ENCODE assay signal across 8 cellular contexts in the genomic region with DNA sequence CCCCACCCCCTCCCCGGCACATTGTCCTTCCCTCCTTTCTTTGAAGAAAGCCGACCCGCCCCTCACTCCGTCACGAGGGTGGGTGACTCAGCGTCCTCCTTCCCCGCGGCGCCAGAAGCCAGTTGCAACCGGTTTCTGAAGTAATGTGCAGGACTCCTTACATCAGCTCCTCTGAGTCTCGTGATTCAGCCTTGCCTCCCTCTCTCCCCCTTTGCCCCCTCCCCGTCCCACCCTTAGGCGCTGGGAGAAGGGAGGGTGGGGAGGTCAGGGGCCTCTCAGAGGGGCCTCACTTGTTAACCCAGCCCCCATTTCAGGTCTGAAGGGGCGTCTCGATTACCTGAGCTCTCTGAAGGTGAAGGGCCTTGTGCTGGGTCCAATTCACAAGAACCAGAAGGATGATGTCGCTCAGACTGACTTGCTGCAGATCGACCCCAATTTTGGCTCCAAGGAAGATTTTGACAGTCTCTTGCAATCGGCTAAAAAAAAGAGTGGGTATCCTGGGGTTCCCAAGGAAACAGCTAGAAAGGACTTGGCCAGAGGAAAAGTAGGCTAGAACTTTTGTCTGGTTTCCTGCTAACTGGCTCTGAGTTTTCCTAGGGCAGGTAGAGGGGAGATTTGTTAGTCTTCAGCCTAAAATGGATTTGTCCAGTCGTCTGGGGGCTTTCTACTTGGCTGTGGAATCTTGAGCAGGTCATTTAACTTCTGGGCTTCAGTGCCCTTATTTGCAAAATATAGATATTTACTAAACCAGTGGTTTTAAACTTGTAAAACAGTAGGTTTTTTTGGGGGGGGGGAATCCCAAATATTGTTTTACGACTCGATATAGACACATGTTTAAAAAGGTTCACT. TPM values are rescaled to one million over a fixed set of nuclear protein-coding genes. Genes with fewer than 3 reads are reported as not detected.
A peak's percentile ranks its signal among the peaks of the same experiment; 100 is the strongest.
DNase-seq lines count a peak whose midpoint lies in the region; ATAC-seq, FAIRE-seq and TF ChIP-seq lines count a peak whose summit lies in the region.

No MANE protein-coding gene starts in this region.

- DNase-seq in EH (ENCODE audit: low read depth) = peak; percentile 98
- peak; percentile 97 for DNase-seq in SK-MEL-5 (ENCODE audit: low read depth, low spot score)
- DNase-seq in activated naive CD4-positive, alpha-beta T cell treated with anti-CD3 and anti-CD28 coated beads, Interleukin-2, amount 50 U/mL, for 16 hours = peak; percentile 96
- DNase-seq in glutamatergic neuron = peak; percentile 90
- DNase-seq in pancreas = peak; percentile 90 to 96 (median 94)
- DNase-seq in thyroid gland = peak; percentile 97 to 98

- peak overlapping the region; percentile 100 for H3K27ac Mint-ChIP-seq in glutamatergic neuron (ENCODE audit: unreplicated experiment)

- intact Hi-C loops in pancreas (cut with DNase I) = no loop called here
- intact Hi-C loops in thyroid gland (cut with DNase I) = no loop called here

- H3K9ac ChIP-seq in KMS-11 = peak overlapping the region; percentile 97

- peaks cover 17% of the 10 kb centered on the region for H3K9me3 Mint-ChIP-seq in glutamatergic neuron (ENCODE audit: unreplicated experiment)

- H4K20me1 ChIP-seq in KMS-11 (ENCODE audit: insufficient read depth) = peaks cover 8% of the 10 kb centered on the region; the same call in 1 of the 2 replicates

- H3K36me3 ChIP-seq in KMS-11 (ENCODE audit: insufficient read depth) (peaks cover 25% of the 10 kb centered on the region; the same call in 1 of the 2 replicates), pancreas (peaks cover 0 to 44% (median 32%) of the 10 kb centered on the region in 3 donors), thyroid gland (peaks cover 41 to 43% of the 10 kb centered on the region in 2 donors)

- H3K79me2 ChIP-seq in KMS-11 (ENCODE audit: insufficient read depth, low read depth) = peaks cover 49% of the 10 kb centered on the region

- no peaks in the 10 kb centered on the region for H3K27me3 ChIP-seq in KMS-11 (ENCODE audit: insufficient read depth, low read depth)
- no peaks in the 10 kb centered on the region for H3K27me3 ChIP-seq in pancreas
- H3K27me3 ChIP-seq in thyroid gland = no peaks in the 10 kb centered on the region

- ATAC-seq in GM21737 (IDR thresholded peaks at IDR 0.05; ENCODE audit: unreplicated experiment) (peak; percentile 44), pancreas (peak; percentile 69 to 81 (median 75))

- H3K4me3 Mint-ChIP-seq in glutamatergic neuron (ENCODE audit: unreplicated experiment) = peak overlapping the region; percentile 100

- H3K4me1 ChIP-seq in KMS-11 (ENCODE audit: low read depth, poor library complexity, severe bottlenecking) (peaks cover 37% of the 10 kb centered on the region), pancreas (peaks cover 31 to 49% (median 49%) of the 10 kb centered on the region in 3 donors), thyroid gland (peaks cover 33 to 59% of the 10 kb centered on the region in 2 donors)

- FAIRE-seq in pancreas (lab: Jason Lieb, UNC) = no peak

- peaks cover 37% of the 10 kb centered on the region for H3K4me1 Mint-ChIP-seq in glutamatergic neuron (ENCODE audit: low read depth, unreplicated experiment)

- no peaks in the 10 kb centered on the region for H3K9me3 ChIP-seq in pancreas
- no peaks in the 10 kb centered on the region for H3K9me3 ChIP-seq in thyroid gland

- H3K27ac ChIP-seq in KMS-11 = peak overlapping the region; percentile 93
- H3K27ac ChIP-seq in pancreas = peak overlapping the region; percentile 99
- H3K27ac ChIP-seq in thyroid gland = peak overlapping the region; percentile 96 to 99 (median 99)

- H3K4me2 ChIP-seq in KMS-11 = peak overlapping the region; percentile 67

- no peaks in the 10 kb centered on the region for H3K36me3 Mint-ChIP-seq in glutamatergic neuron (ENCODE audit: unreplicated experiment)

- H2AFZ ChIP-seq in KMS-11 (ENCODE audit: low read depth) = no peak overlapping the region

- in situ Hi-C loops in SK-MEL-5 (cut with HindIII; ENCODE audit: low pct_unique_long_range_greater_than_20kb, low sequenced_read_pairs) = no loop called here

- WGBS in pancreas, 2 donors = 3% methylated on average over 19 to 21 of the region's 21 CpGs
- WGBS in thyroid gland, 2 donors = 3% methylated on average over 21 of the region's 21 CpGs

- no peak for TF ChIP-seq POLR2A in thyroid gland (IDR thresholded peaks at IDR 0.05)

- no peak overlapping the region for H3K4me3 ChIP-seq in KMS-11 (IDR thresholded peaks at IDR 0.05; ENCODE audit: insufficient read depth, low read depth, low read length)
- H3K4me3 ChIP-seq in pancreas = peak overlapping the region; percentile 80 to 92 (median 88)
- H3K4me3 ChIP-seq in thyroid gland (replicated peaks in 1 of 3) = peak overlapping the region; percentile 85 to 99 (median 94)

- no peak; the same call in 1 of the 2 replicates for TF ChIP-seq CTCF in KMS-11 (conservative IDR thresholded peaks at IDR 0.05; ENCODE audit: low read depth, low read length)
- no peak for TF ChIP-seq CTCF in glutamatergic neuron (IDR thresholded peaks at IDR 0.05; ENCODE audit: partially characterized antibody, unreplicated experiment)
- TF ChIP-seq CTCF in pancreas (IDR thresholded peaks at IDR 0.05) = no peak
- no peak for TF ChIP-seq CTCF in thyroid gland (IDR thresholded peaks at IDR 0.05)

- peaks cover 17% of the 10 kb centered on the region for H3K27me3 Mint-ChIP-seq in glutamatergic neuron (ENCODE audit: unreplicated experiment)

RNA-seq across cellular contexts. Expression of a gene that starts 1.1 kb away (rescaled TPM):
- total RNA-seq in SK-MEL-5 (2014; rRNA removed; shearing (Covaris generic)) = 734 and 765 TPM in 2 replicates
- polyA plus RNA-seq in SK-MEL-5 (2015; cell fraction: cytosol; rRNA removed) = 651 and 675 TPM in 2 replicates
- 631 and 764 TPM in 2 replicates for polyA plus RNA-seq in SK-MEL-5 (2015; cell fraction: nucleus; rRNA removed)
- 221 TPM for total RNA-seq in glutamatergic neuron (ENCODE audit: unreplicated experiment)
- total RNA-seq in pancreas = 100 to 1,000 TPM in 1 of 6 donors, 10 to 100 TPM in 5; 68.8 to 331 (median 75.1) TPM
- polyA plus RNA-seq in pancreas = 100 to 1,000 TPM in 1 of 2 donors, 10 to 100 TPM in 1; 66.9 to 116 TPM
- total RNA-seq in thyroid gland = 100 to 1,000 TPM; 145 to 295 (median 159) TPM

RNA-seq across cellular contexts. Expression of a gene that starts 39.4 kb away (rescaled TPM):
- 0.16 and 0.18 TPM in 2 replicates for total RNA-seq in SK-MEL-5 (2014; rRNA removed; shearing (Covaris generic))
- polyA plus RNA-seq in SK-MEL-5 (2015; cell fraction: cytosol; rRNA removed) = 0.20 and 0.33 TPM in 2 replicates
- polyA plus RNA-seq in SK-MEL-5 (2015; cell fraction: nucleus; rRNA removed) = 0.19 TPM in 1 of 2 replicates, not detected in the other
- not detected for total RNA-seq in glutamatergic neuron (ENCODE audit: unreplicated experiment)
- under 1 TPM in 5 of 6 donors, not detected in 1; 0.06 to 0.15 (median 0.09) TPM for total RNA-seq in pancreas
- under 1 TPM; 0.14 to 0.19 TPM for polyA plus RNA-seq in pancreas
- total RNA-seq in thyroid gland = not detected

RNA-seq across cellular contexts. Expression of a gene that starts 42.4 kb away (rescaled TPM):
- 61.2 and 61.4 TPM in 2 replicates for total RNA-seq in SK-MEL-5 (2014; rRNA removed; shearing (Covaris generic))
- 49.7 and 62.2 TPM in 2 replicates for polyA plus RNA-seq in SK-MEL-5 (2015; cell fraction: cytosol; rRNA removed)
- polyA plus RNA-seq in SK-MEL-5 (2015; cell fraction: nucleus; rRNA removed) = 134 and 151 TPM in 2 replicates
- 69.0 TPM for total RNA-seq in glutamatergic neuron (ENCODE audit: unreplicated experiment)
- 10 to 100 TPM; 18.4 to 35.1 (median 27.1) TPM for total RNA-seq in pancreas
- polyA plus RNA-seq in pancreas = 10 to 100 TPM; 47.6 to 59.5 TPM
- total RNA-seq in thyroid gland = 10 to 100 TPM; 25.2 to 76.1 (median 33.6) TPM

RNA-seq across cellular contexts. Expression of a gene that starts 49.2 kb away (rescaled TPM):
- total RNA-seq in SK-MEL-5 (2014; rRNA removed; shearing (Covaris generic)) = not detected in 2 replicates
- not detected in 2 replicates for polyA plus RNA-seq in SK-MEL-5 (2015; cell fraction: cytosol; rRNA removed)
- polyA plus RNA-seq in SK-MEL-5 (2015; cell fraction: nucleus; rRNA removed) = not detected in 2 replicates
- total RNA-seq in glutamatergic neuron (ENCODE audit: unreplicated experiment) (1.0 TPM), pancreas (not detected), thyroid gland (not detected)
- polyA plus RNA-seq in pancreas = under 1 TPM in 1 of 2 donors, not detected in 1; 0.65 TPM

RNA-seq across cellular contexts. Expression of a gene that starts 50.0 kb away (rescaled TPM):
- 16.1 and 18.1 TPM in 2 replicates for total RNA-seq in SK-MEL-5 (2014; rRNA removed; shearing (Covaris generic))
- polyA plus RNA-seq in SK-MEL-5 (2015; cell fraction: cytosol; rRNA removed) = 19.4 and 21.1 TPM in 2 replicates
- polyA plus RNA-seq in SK-MEL-5 (2015; cell fraction: nucleus; rRNA removed) = 26.5 and 29.1 TPM in 2 replicates
- total RNA-seq in glutamatergic neuron (ENCODE audit: unreplicated experiment) (40.7 TPM), pancreas (10 to 100 TPM; 22.8 to 31.2 (median 26.9) TPM), thyroid gland (10 to 100 TPM; 26.3 to 62.8 (median 56.7) TPM)
- polyA plus RNA-seq in pancreas = 10 to 100 TPM; 18.6 to 27.9 TPM
